In genomic region chr15:60809375-60809774, GRCh38 we compare ENCODE assay signal across 16 cellular contexts.
DNase-seq lines count a peak whose midpoint lies in the region; ATAC-seq lines count a peak whose summit lies in the region.
"Had no signal": no experiment of that assay in that cellular context is flagged by ENCODE, and none has a peak within 500 bp of the region (broad histone marks: within the 10 kb centered on the region; RNA-seq: fewer than 3 reads in every experiment).

No MANE protein-coding gene starts in this region.

- peaks cover 16 to 35% of the 10 kb centered on the region in 2 donors for H3K4me1 ChIP-seq in naive thymus-derived CD4-positive, alpha-beta T cell (ENCODE audit: control insufficient read depth in 2 of 2, insufficient read depth in 2 of 2, low read length in 2 of 2)
- H3K4me1 ChIP-seq: BLaER1, Caco-2 had no signal

- peaks cover 2% of the 10 kb centered on the region for H3K36me3 Mint-ChIP-seq in activated CD8-positive, alpha-beta memory T cell treated with anti-CD3 and anti-CD28 coated beads, Interleukin-2, amount 10 ng/mL, durations not matched to agents 7 days and 5 days
- H3K36me3 Mint-ChIP-seq in activated T-helper 1 cell treated with anti-CD3 and anti-CD28 coated beads, Interleukin-12 subunit alpha, Interleukin-12 subunit beta, Interleukin-2, Interleukin-4 antibody, amounts not matched to agents 30 ng/mL and 10 ng/mL and 1 ng/mL, durations not matched to agents 14 hours and 24 hours and 36 hours (ENCODE audit: low read depth): peaks cover 1% of the 10 kb centered on the region
- H3K36me3 Mint-ChIP-seq in naive thymus-derived CD4-positive, alpha-beta T cell: peaks cover 0 to 8% (median 0%) of the 10 kb centered on the region in 5 donors

- no peak for DNase-seq in activated CD8-positive, alpha-beta memory T cell treated with anti-CD3 and anti-CD28 coated beads, Interleukin-2, amount 10 ng/mL, durations not matched to agents 7 days and 5 days
- no peak for DNase-seq in activated CD8-positive, alpha-beta memory T cell treated with anti-CD3 and anti-CD28 coated beads for 24 hours
- peak; percentile 68 for DNase-seq in Jurkat, Clone E6-1 (ENCODE audit: low read depth, low spot score)
- no peak for DNase-seq in activated T-helper 1 cell treated with anti-CD3 and anti-CD28 coated beads, Interleukin-12 subunit alpha, Interleukin-12 subunit beta, Interleukin-2, Interleukin-4 antibody, amounts not matched to agents 30 ng/mL and 10 ng/mL and 1 ng/mL, durations not matched to agents 14 hours and 24 hours and 36 hours (ENCODE audit: low spot score)
- DNase-seq in naive thymus-derived CD4-positive, alpha-beta T cell: peak in 6 of 9 donors; percentile 22 to 48 (median 34)
- DNase-seq in HuH-7.5 (ENCODE audit: low spot score) (no peak), NCI-H524 (lab: John Stamatoyannopoulos, UW) (no peak)
- DNase-seq: 8988T, Caco-2, NCI-H1436 treated with DMSO at 0.1 percent for 48 hours, NCI-H2227 treated with DMSO at 0.1 percent for 48 hours, NCI-H526 had no signal

- H3K4me1 Mint-ChIP-seq in activated CD8-positive, alpha-beta memory T cell treated with anti-CD3 and anti-CD28 coated beads, Interleukin-2, amount 10 ng/mL, durations not matched to agents 7 days and 5 days: peaks cover 43% of the 10 kb centered on the region
- peaks cover 52% of the 10 kb centered on the region for H3K4me1 Mint-ChIP-seq in activated T-helper 1 cell treated with anti-CD3 and anti-CD28 coated beads, Interleukin-12 subunit alpha, Interleukin-12 subunit beta, Interleukin-2, Interleukin-4 antibody, amounts not matched to agents 30 ng/mL and 10 ng/mL and 1 ng/mL, durations not matched to agents 14 hours and 24 hours and 36 hours (ENCODE audit: low read depth)
- H3K4me1 Mint-ChIP-seq in naive thymus-derived CD4-positive, alpha-beta T cell: peaks cover 29 to 77% (median 65%) of the 10 kb centered on the region in 7 donors

- H3K27ac ChIP-seq in naive thymus-derived CD4-positive, alpha-beta T cell (ENCODE audit: low read depth, low read length): peak overlapping the region; percentile 25
- H3K27ac ChIP-seq: BLaER1, RWPE1 had no signal

- H3K27ac Mint-ChIP-seq in activated CD8-positive, alpha-beta memory T cell treated with anti-CD3 and anti-CD28 coated beads, Interleukin-2, amount 10 ng/mL, durations not matched to agents 7 days and 5 days: peak overlapping the region; percentile 24
- H3K27ac Mint-ChIP-seq in activated T-helper 1 cell treated with anti-CD3 and anti-CD28 coated beads, Interleukin-12 subunit alpha, Interleukin-12 subunit beta, Interleukin-2, Interleukin-4 antibody, amounts not matched to agents 30 ng/mL and 10 ng/mL and 1 ng/mL, durations not matched to agents 14 hours and 24 hours and 36 hours: no peak overlapping the region
- peak overlapping the region in 8 of 9 donors; percentile 73 to 92 (median 84) for H3K27ac Mint-ChIP-seq in naive thymus-derived CD4-positive, alpha-beta T cell

- no peaks in the 10 kb centered on the region for H3K9me3 ChIP-seq in naive thymus-derived CD4-positive, alpha-beta T cell (ENCODE audit: control insufficient read depth in 2 of 3, low read length in 3 of 3)
- H3K9me3 ChIP-seq: BLaER1, Caco-2 had no signal

- peaks cover 22% of the 10 kb centered on the region for H3K27me3 Mint-ChIP-seq in activated CD8-positive, alpha-beta memory T cell treated with anti-CD3 and anti-CD28 coated beads, Interleukin-2, amount 10 ng/mL, durations not matched to agents 7 days and 5 days
- no peaks in the 10 kb centered on the region for H3K27me3 Mint-ChIP-seq in activated T-helper 1 cell treated with anti-CD3 and anti-CD28 coated beads, Interleukin-12 subunit alpha, Interleukin-12 subunit beta, Interleukin-2, Interleukin-4 antibody, amounts not matched to agents 30 ng/mL and 10 ng/mL and 1 ng/mL, durations not matched to agents 14 hours and 24 hours and 36 hours (ENCODE audit: insufficient read depth)
- peaks cover 0 to 2% (median 0%) of the 10 kb centered on the region in 5 donors for H3K27me3 Mint-ChIP-seq in naive thymus-derived CD4-positive, alpha-beta T cell

- no peaks in the 10 kb centered on the region for H3K27me3 ChIP-seq in naive thymus-derived CD4-positive, alpha-beta T cell (ENCODE audit: control insufficient read depth in 2 of 2, insufficient read depth in 2 of 2, low read length in 2 of 2)
- H3K27me3 ChIP-seq: BLaER1 had no signal

- intact Hi-C loops in activated T-helper 1 cell treated with anti-CD3 and anti-CD28 coated beads, Interleukin-12 subunit alpha, Interleukin-12 subunit beta, Interleukin-2, Interleukin-4 antibody, amounts not matched to agents 30 ng/mL and 10 ng/mL and 1 ng/mL, durations not matched to agents 14 hours and 24 hours and 36 hours (cut with micrococcal nuclease): loop anchor here (10.0 kb wide), 1 partner anchor 655 kb away; no protein-coding TSS in a partner anchor
- intact Hi-C loops in naive thymus-derived CD4-positive, alpha-beta T cell (cut with micrococcal nuclease): loop anchor here in 1 of 2 donors (2.0 kb wide), 1 partner anchor 31 kb away; no protein-coding TSS in a partner anchor

- H3K36me3 ChIP-seq in naive thymus-derived CD4-positive, alpha-beta T cell (ENCODE audit: control insufficient read depth in 2 of 3, insufficient read depth in 3 of 3, low read length in 3 of 3): no peaks in the 10 kb centered on the region
- H3K36me3 ChIP-seq: BLaER1, HAP-1 had no signal

- no peaks in the 10 kb centered on the region for H3K9me3 Mint-ChIP-seq in activated CD8-positive, alpha-beta memory T cell treated with anti-CD3 and anti-CD28 coated beads, Interleukin-2, amount 10 ng/mL, durations not matched to agents 7 days and 5 days (ENCODE audit: low read depth)
- H3K9me3 Mint-ChIP-seq in activated T-helper 1 cell treated with anti-CD3 and anti-CD28 coated beads, Interleukin-12 subunit alpha, Interleukin-12 subunit beta, Interleukin-2, Interleukin-4 antibody, amounts not matched to agents 30 ng/mL and 10 ng/mL and 1 ng/mL, durations not matched to agents 14 hours and 24 hours and 36 hours: peaks cover 7% of the 10 kb centered on the region
- peaks cover 0 to 5% (median 0%) of the 10 kb centered on the region in 11 donors for H3K9me3 Mint-ChIP-seq in naive thymus-derived CD4-positive, alpha-beta T cell

- CTCF ChIA-PET in activated CD8-positive, alpha-beta memory T cell treated with anti-CD3 and anti-CD28 coated beads, Interleukin-2, amount 10 ng/mL, durations not matched to agents 7 days and 5 days (lab: Charles Lee): interaction anchor here (1.1 to 1.3 kb wide), 2 partner anchors 7 to 9 kb away, joined by 3 to 4 read pairs; no protein-coding TSS in a partner anchor
- CTCF ChIA-PET in naive thymus-derived CD4-positive, alpha-beta T cell (lab: Charles Lee): interaction anchor here (0.9 to 1.0 kb wide), 2 partner anchors 14 to 21 kb away, joined by 3 to 6 read pairs; no protein-coding TSS in a partner anchor

- no peak overlapping the region for H3K4me3 Mint-ChIP-seq in activated CD8-positive, alpha-beta memory T cell treated with anti-CD3 and anti-CD28 coated beads, Interleukin-2, amount 10 ng/mL, durations not matched to agents 7 days and 5 days
- H3K4me3 Mint-ChIP-seq in activated T-helper 1 cell treated with anti-CD3 and anti-CD28 coated beads, Interleukin-12 subunit alpha, Interleukin-12 subunit beta, Interleukin-2, Interleukin-4 antibody, amounts not matched to agents 30 ng/mL and 10 ng/mL and 1 ng/mL, durations not matched to agents 14 hours and 24 hours and 36 hours: peak overlapping the region; percentile 11
- peak overlapping the region; percentile 21 to 73 (median 56) for H3K4me3 Mint-ChIP-seq in naive thymus-derived CD4-positive, alpha-beta T cell

- POLR2A ChIA-PET in naive thymus-derived CD4-positive, alpha-beta T cell (lab: Charles Lee): interaction anchor here (0.5 to 1.5 kb wide), 5 partner anchors 11 to 220 kb away, joined by 3 to 6 read pairs (median 4); no protein-coding TSS in a partner anchor

- no peak for ATAC-seq in activated CD8-positive, alpha-beta memory T cell treated with anti-CD3 and anti-CD28 coated beads, Interleukin-2, amount 10 ng/mL, durations not matched to agents 7 days and 5 days
- peak; percentile 42 for ATAC-seq in naive thymus-derived CD4-positive, alpha-beta T cell
- ATAC-seq in GM21390 (IDR thresholded peaks at IDR 0.05; ENCODE audit: unreplicated experiment): no peak

- H3K4me3 ChIP-seq in Jurkat, Clone E6-1 (ENCODE audit: low read length): no peak overlapping the region
- no peak overlapping the region for H3K4me3 ChIP-seq in naive thymus-derived CD4-positive, alpha-beta T cell (ENCODE audit: low read length)
- H3K4me3 ChIP-seq: BLaER1, HAP-1 had no signal

Comparison
In these comparisons a context has a peak if more than half of its experiments do, and no peak if none do; other contexts are left out.
1. DNase-seq: peak in Jurkat, Clone E6-1 (single experiment) and naive thymus-derived CD4-positive, alpha-beta T cell (6 of 9); none in activated CD8-positive, alpha-beta memory T cell treated with anti-CD3 and anti-CD28 coated beads, Interleukin-2, amount 10 ng/mL, durations not matched to agents 7 days and 5 days (single experiment), activated CD8-positive, alpha-beta memory T cell treated with anti-CD3 and anti-CD28 coated beads for 24 hours (single experiment), activated T-helper 1 cell treated with anti-CD3 and anti-CD28 coated beads, Interleukin-12 subunit alpha, Interleukin-12 subunit beta, Interleukin-2, Interleukin-4 antibody, amounts not matched to agents 30 ng/mL and 10 ng/mL and 1 ng/mL, durations not matched to agents 14 hours and 24 hours and 36 hours (single experiment), HuH-7.5 (single experiment) and NCI-H524 (0 of 2).